8 cellular contexts compared by ENCODE assay signal in the genomic region with DNA sequence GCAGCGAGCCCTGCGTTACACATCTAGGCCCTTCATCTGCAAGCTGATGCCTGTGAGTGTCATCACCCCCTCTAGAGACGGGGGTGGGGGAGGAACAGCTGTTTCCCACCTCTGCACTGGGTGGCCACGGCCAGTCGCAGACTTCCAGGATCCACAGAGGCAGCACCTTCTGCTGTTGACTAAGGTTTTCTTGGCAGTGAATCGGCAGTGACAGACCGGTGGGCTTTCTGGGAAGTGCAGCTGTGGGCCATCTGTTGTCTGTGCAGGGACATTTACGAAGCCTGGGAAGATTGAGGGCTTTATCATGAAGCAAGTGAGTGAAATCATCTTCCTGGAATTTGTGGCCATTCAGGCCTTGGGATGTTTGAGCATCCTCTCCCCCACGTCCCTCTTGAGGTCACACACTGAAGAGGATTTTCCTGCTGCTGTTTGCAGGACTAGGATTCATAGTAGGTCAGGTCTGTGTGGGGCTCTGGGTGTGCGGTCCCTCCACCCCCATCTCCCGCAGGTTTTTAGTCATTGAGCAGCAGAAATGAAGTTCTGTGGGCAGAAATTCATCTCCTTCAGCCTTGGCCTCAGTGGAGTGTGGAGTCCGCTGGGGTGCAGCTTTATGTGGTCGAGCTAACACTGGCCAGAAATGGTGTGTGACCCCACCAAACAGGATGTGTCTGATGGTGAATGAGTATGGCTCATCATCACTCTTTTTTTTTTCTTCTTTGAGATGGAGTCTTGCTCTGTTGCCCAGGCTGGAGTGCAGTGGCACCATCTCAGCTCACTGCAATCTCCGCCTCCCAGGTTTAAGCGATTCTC. TPM values are rescaled to one million over a fixed set of nuclear protein-coding genes. Genes with fewer than 3 reads are reported as not detected.
DNase-seq lines count a peak whose midpoint lies in the region; ATAC-seq and TF ChIP-seq lines count a peak whose summit lies in the region.

No MANE protein-coding gene starts in this region.

- TF ChIP-seq CTCF in NB4 (IDR thresholded peaks at IDR 0.05; ENCODE audit: low read depth, low read length) (peak; percentile 6), choroid plexus epithelial cell (conservative IDR thresholded peaks at IDR 0.05; ENCODE audit: low read depth, low read length) (peak; percentile 27), neural progenitor cell (IDR thresholded peaks at IDR 0.05) (peak; percentile 15)

- H3K27ac ChIP-seq in neural progenitor cell: no peak overlapping the region

- H3K4me1 Mint-ChIP-seq in neural progenitor cell: peaks cover 15% of the 10 kb centered on the region

- H3K79me2 ChIP-seq in neural progenitor cell (ENCODE audit: low read depth): peaks cover 95% of the 10 kb centered on the region

- H3K4me1 ChIP-seq in neural progenitor cell: peaks cover 10% of the 10 kb centered on the region

- peaks cover 8% of the 10 kb centered on the region for H3K36me3 Mint-ChIP-seq in neural progenitor cell

- H3K27me3 ChIP-seq in neural progenitor cell: no peaks in the 10 kb centered on the region

- peak overlapping the region; percentile 72 for H3K27ac Mint-ChIP-seq in neural progenitor cell

- no peaks in the 10 kb centered on the region for H3K36me3 ChIP-seq in neural progenitor cell

- H3K27me3 Mint-ChIP-seq in neural progenitor cell (ENCODE audit: insufficient read depth, low read depth): no peaks in the 10 kb centered on the region

- no peak overlapping the region for H3K4me3 Mint-ChIP-seq in neural progenitor cell

- no peak for ATAC-seq in GM18870 (IDR thresholded peaks at IDR 0.05; ENCODE audit: unreplicated experiment)

- peaks cover 85% of the 10 kb centered on the region for H4K20me1 ChIP-seq in neural progenitor cell (ENCODE audit: low read depth)

- H3K4me2 ChIP-seq in neural progenitor cell: no peak overlapping the region

- no peak for TF ChIP-seq POLR2A in NB4 (IDR thresholded peaks at IDR 0.05; ENCODE audit: extremely low read depth, insufficient read length)

- DNase-seq in DMS 273 (lab: John Stamatoyannopoulos, UW; ENCODE audit: unreplicated experiment): peak; percentile 96
- DNase-seq in NB4 (ENCODE audit: low read depth): no peak
- DNase-seq in choroid plexus epithelial cell (ENCODE audit: low read depth): peak; percentile 92
- no peak for DNase-seq in neural progenitor cell (ENCODE audit: low spot score)
- no peak for DNase-seq in globus pallidus (ENCODE audit: low spot score)
- no peak for DNase-seq in activated CD4-positive, CD25-positive, alpha-beta regulatory T cell (lab: John Stamatoyannopoulos, UW)
- no peak for DNase-seq in cerebellum (ENCODE audit: low spot score)

- no peak overlapping the region for H2AFZ ChIP-seq in neural progenitor cell (replicated peaks)

- peaks cover 10% of the 10 kb centered on the region for H3F3A ChIP-seq in neural progenitor cell (ENCODE audit: low read depth)

- H3K9me3 Mint-ChIP-seq in neural progenitor cell: no peaks in the 10 kb centered on the region

- no peaks in the 10 kb centered on the region for H3K9me3 ChIP-seq in neural progenitor cell (ENCODE audit: low read depth)

- H3K9ac ChIP-seq in neural progenitor cell: no peak overlapping the region

- H3K4me3 ChIP-seq in NB4 (ENCODE audit: low read depth, low read length) (no peak overlapping the region), choroid plexus epithelial cell (ENCODE audit: low read depth, low read length) (no peak overlapping the region), neural progenitor cell (no peak overlapping the region)

RNA-seq across cellular contexts. Expression of a gene that starts 12.0 kb away (rescaled TPM):
- 45.2 and 65.7 TPM in 2 replicates for total RNA-seq in neural progenitor cell (ENCODE audit: low replicate concordance)
- 41.8 TPM for total RNA-seq in cerebellum

RNA-seq across cellular contexts. Expression of a gene that starts 30.6 kb away (rescaled TPM):
- 7.5 and 16.7 TPM in 2 replicates for total RNA-seq in neural progenitor cell (ENCODE audit: low replicate concordance)
- total RNA-seq in cerebellum: 10.7 TPM

Comparison
In these comparisons a context has a peak if more than half of its experiments do, and no peak if none do; other contexts are left out.
1. DNase-seq: peak in DMS 273 (single experiment) and choroid plexus epithelial cell (single experiment); none in NB4 (single experiment), neural progenitor cell (single experiment), globus pallidus (single experiment), activated CD4-positive, CD25-positive, alpha-beta regulatory T cell (0 of 4) and cerebellum (single experiment).
2. Peak in every context shown above with its lines, with median percentiles within 50 percentile points of each other: CTCF ChIP-seq.